ENCODE assay signal across 21 cellular contexts in genomic region chr7:50795831-50796230, GRCh38. TPM values are rescaled to one million over a fixed set of nuclear protein-coding genes. Genes with fewer than 3 reads are reported as not detected.
A peak's percentile ranks its signal among the peaks of the same experiment; 100 is the strongest.
DNase-seq lines count a peak whose midpoint lies in the region; ATAC-seq, FAIRE-seq and TF ChIP-seq lines count a peak whose summit lies in the region.
"Had no signal": no experiment of that assay in that cellular context is flagged by ENCODE, and none has a peak within 500 bp of the region (broad histone marks: within the 10 kb centered on the region; RNA-seq: fewer than 3 reads in every experiment).

No MANE protein-coding gene starts in this region.

- H3K4me3 ChIP-seq in AG10803 (ENCODE audit: low read length) (no peak overlapping the region), K562 (no peak overlapping the region), liver (ENCODE audit: low read depth in 1 of 3, low read length in 3 of 3) (no peak overlapping the region), gastrocnemius medialis (no peak overlapping the region)
- H3K4me3 ChIP-seq: skin epidermis, upper lobe of left lung had no signal

- in situ Hi-C loops in K562 (cut with MboI): no loop called here
- in situ Hi-C loops in gastrocnemius medialis (cut with MboI; ENCODE audit: low sequenced_read_pairs in 4 of 4): loop anchor here in 3 of 4 donors (25.0 kb wide), 2 partner anchors 266 to 334 kb away; partner anchors contain the start of gene FIGNL1 (in 2 of the 3)

- TF ChIP-seq RAD21 in K562 (CRISPR knock-in tag; conservative IDR thresholded peaks at IDR 0.05 in 1 of 2, IDR thresholded peaks at IDR 0.05 in 1 of 2) (no peak), liver (IDR thresholded peaks at IDR 0.05) (peak; percentile 52 to 67)

- no peak for FAIRE-seq in K562 (lab: Jason Lieb, UNC)
- FAIRE-seq: GM12891 had no signal

- WGBS in K562 (ENCODE audit: insufficient coverage, low coverage, missing lambda C conversion rate): 71% methylated on average over 5 of the region's 5 CpGs
- 97% methylated on average over 5 of the region's 5 CpGs for WGBS in liver

- intact Hi-C loops in K562 (cut with micrococcal nuclease) (no loop called here), gastrocnemius medialis (cut with DNase I; ENCODE audit: low total_unique reads) (loop anchor here (10.0 kb wide), 1 partner anchor 331 kb away; no protein-coding TSS in a partner anchor)
- intact Hi-C loops in activated CD4-positive, alpha-beta memory T cell treated with anti-CD3 and anti-CD28 coated beads for 36 hours (cut with micrococcal nuclease): no loop called here

- H3K9me3 ChIP-seq in K562 (replicated peaks; ENCODE audit: control insufficient read depth, insufficient read depth, low read depth, low read length): no peaks in the 10 kb centered on the region
- no peaks in the 10 kb centered on the region for H3K9me3 ChIP-seq in liver (ENCODE audit: control insufficient read depth in 4 of 4, low read length in 3 of 4)
- H3K9me3 ChIP-seq in gastrocnemius medialis: no peaks in the 10 kb centered on the region
- H3K9me3 ChIP-seq: upper lobe of left lung had no signal

- peaks cover 6% of the 10 kb centered on the region for H3K9me3 Mint-ChIP-seq in activated CD4-positive, alpha-beta memory T cell treated with anti-CD3 and anti-CD28 coated beads for 36 hours
- H3K9me3 Mint-ChIP-seq: effector memory CD8-positive, alpha-beta T cell had no signal

- no peak overlapping the region for H3K9ac ChIP-seq in K562 (ENCODE audit: insufficient read depth in 1 of 2, low read depth in 2 of 2, low read length in 2 of 2)
- no peak overlapping the region for H3K9ac ChIP-seq in liver (ENCODE audit: low read depth in 1 of 2, low read length in 2 of 2)

- no peak overlapping the region for H3K27ac Mint-ChIP-seq in activated CD4-positive, alpha-beta memory T cell treated with anti-CD3 and anti-CD28 coated beads for 36 hours
- H3K27ac Mint-ChIP-seq: effector memory CD8-positive, alpha-beta T cell; T-helper 17 cell had no signal

- H3K4me3 Mint-ChIP-seq in activated CD4-positive, alpha-beta memory T cell treated with anti-CD3 and anti-CD28 coated beads for 36 hours: no peak overlapping the region
- H3K4me3 Mint-ChIP-seq: effector memory CD8-positive, alpha-beta T cell; T-helper 17 cell had no signal

- TF ChIP-seq POLR2A in K562 (conservative IDR thresholded peaks at IDR 0.05): no peak
- no peak for TF ChIP-seq POLR2A in gastrocnemius medialis (IDR thresholded peaks at IDR 0.05)

- H3K27ac ChIP-seq in K562 (ENCODE audit: extremely low read depth, low read depth, low read length): no peak overlapping the region
- no peak overlapping the region for H3K27ac ChIP-seq in liver (ENCODE audit: low read depth in 1 of 2, low read length in 2 of 2)
- no peak overlapping the region for H3K27ac ChIP-seq in gastrocnemius medialis
- H3K27ac ChIP-seq: skin epidermis, upper lobe of left lung had no signal

- H3K36me3 ChIP-seq in K562 (ENCODE audit: control insufficient read depth, insufficient read depth, low read length) (peaks cover 5% of the 10 kb centered on the region; the same call in 1 of the 3 replicates), liver (ENCODE audit: control insufficient read depth in 4 of 4, insufficient read depth in 3 of 4, low read depth in 1 of 4, low read length in 3 of 4) (no peaks in the 10 kb centered on the region), gastrocnemius medialis (no peaks in the 10 kb centered on the region)
- H3K36me3 ChIP-seq: upper lobe of left lung had no signal

- no peak for TF ChIP-seq EP300 in K562 (IDR thresholded peaks at IDR 0.05; ENCODE audit: low read length)

- H2AFZ ChIP-seq in K562 (ENCODE audit: low read depth, low read length): peak overlapping the region; percentile 20; the same call in 1 of the 2 replicates

- no peak overlapping the region for H3K4me2 ChIP-seq in K562 (ENCODE audit: insufficient read depth, low read length)

- H4K20me1 ChIP-seq in K562 (replicated peaks; ENCODE audit: control insufficient read depth, insufficient read depth, low read length): no peaks in the 10 kb centered on the region; the same call in 1 of the 2 replicates

- peaks cover 14 to 17% of the 10 kb centered on the region in 2 experiments; a peak in 4 of 5 replicates for H3K4me1 ChIP-seq in K562 (replicated peaks in 1 of 2; ENCODE audit: control insufficient read depth in 2 of 2, insufficient read depth in 2 of 2, low read length in 2 of 2)
- peaks cover 1 to 16% (median 7%) of the 10 kb centered on the region in 4 donors for H3K4me1 ChIP-seq in liver (ENCODE audit: control insufficient read depth in 4 of 4, insufficient read depth in 4 of 4, low read length in 3 of 4)
- peaks cover 10 to 12% of the 10 kb centered on the region in 2 donors for H3K4me1 ChIP-seq in gastrocnemius medialis

- H3K4me1 Mint-ChIP-seq in activated CD4-positive, alpha-beta memory T cell treated with anti-CD3 and anti-CD28 coated beads for 36 hours (ENCODE audit: low read depth): peaks cover 7% of the 10 kb centered on the region

- DNase-seq in AG10803 (ENCODE audit: low read depth): no peak
- peak; percentile 40 for DNase-seq in HT-29 (ENCODE audit: low spot score)
- DNase-seq in K562 (ENCODE audit: extremely low read depth in 1 of 4, low spot score in 3 of 4): no peak
- no peak for DNase-seq in activated CD4-positive, alpha-beta memory T cell treated with anti-CD3 and anti-CD28 coated beads for 36 hours
- DNase-seq in iPS-NIHi11 (ENCODE audit: low spot score): no peak
- DNase-seq in gastrocnemius medialis: no peak
- DNase-seq: activated CD8-positive, alpha-beta memory T cell treated with anti-CD3 and anti-CD28 coated beads, Interleukin-2, amount 50 U/mL, for 4 hours; activated naive CD4-positive, alpha-beta T cell treated with anti-CD3 and anti-CD28 coated beads, Interleukin-2, amount 50 U/mL, for 16 hours; effector memory CD8-positive, alpha-beta T cell; foreskin melanocyte; KG1; NCI-H146; NCI-H345; nucleus accumbens; stimulated activated naive CD4-positive, alpha-beta T cell treated with Interleukin-2 at 50 U/mL for 16 hours; T-helper 17 cell had no signal

- POLR2A ChIA-PET in K562 (lab: Yijun Ruan, JAX): interaction anchor here (0.5 to 0.6 kb wide), 2 partner anchors 472 to 1041 kb away, joined by 3 read pairs; no protein-coding TSS in a partner anchor
- POLR2A ChIA-PET in activated CD4-positive, alpha-beta memory T cell treated with anti-CD3 and anti-CD28 coated beads for 36 hours (lab: Charles Lee): no interaction called here

- peaks cover 20% of the 10 kb centered on the region for H3K79me2 ChIP-seq in K562 (ENCODE audit: control insufficient read depth, insufficient read depth, low read length)

- TF ChIP-seq CTCF in AG10803 (conservative IDR thresholded peaks at IDR 0.05; ENCODE audit: low read length): peak; percentile 19
- TF ChIP-seq CTCF in K562 (IDR thresholded peaks at IDR 0.05 in 2 of 3, conservative IDR thresholded peaks at IDR 0.05 in 1 of 3; ENCODE audit: insufficient read depth in 2 of 3, low read depth in 1 of 3, low read length in 3 of 3): no peak; a peak in 1 of 6 replicates
- TF ChIP-seq CTCF in liver (IDR thresholded peaks at IDR 0.05; ENCODE audit: low read depth, low read length, missing input control): peak; percentile 22
- TF ChIP-seq CTCF in gastrocnemius medialis (IDR thresholded peaks at IDR 0.05 in 4 of 5, conservative IDR thresholded peaks at IDR 0.05 in 1 of 5): peak in 2 of 5 experiments; percentile 23 to 35

- CTCF ChIA-PET in K562 (lab: Yijun Ruan, JAX; ENCODE audit: low intra/inter-chr PET ratio): no interaction called here
- CTCF ChIA-PET in activated CD4-positive, alpha-beta memory T cell treated with anti-CD3 and anti-CD28 coated beads for 36 hours (lab: Charles Lee): interaction anchor here (1.0 kb wide), 1 partner anchor 365 kb away, joined by 5 read pairs; no protein-coding TSS in a partner anchor

- ATAC-seq in K562 (no peak), gastrocnemius medialis (no peak)
- ATAC-seq: activated CD4-positive, CD25-positive, alpha-beta regulatory T cell treated with anti-CD3 and anti-CD28 coated beads, Interleukin-2, amount 50 U/mL, for 24 hours; effector memory CD8-positive, alpha-beta T cell; T-helper 17 cell had no signal

- H3K27me3 ChIP-seq in K562 (ENCODE audit: control insufficient read depth in 2 of 2, insufficient read depth in 2 of 2, low read length in 2 of 2) (peaks cover 8 to 11% of the 10 kb centered on the region in 2 experiments; a peak in 3 of 5 replicates), liver (ENCODE audit: control insufficient read depth in 4 of 4, insufficient read depth in 4 of 4, low read length in 3 of 4) (no peaks in the 10 kb centered on the region), gastrocnemius medialis (no peaks in the 10 kb centered on the region)
- H3K27me3 ChIP-seq: upper lobe of left lung had no signal

- BruUV-seq in K562 (replicated peaks; lab: Mats Ljungman, UMichigan): no TSS peak

- peaks cover 25% of the 10 kb centered on the region for H3K27me3 Mint-ChIP-seq in activated CD4-positive, alpha-beta memory T cell treated with anti-CD3 and anti-CD28 coated beads for 36 hours

- H3K9me1 ChIP-seq in K562 (ENCODE audit: control insufficient read depth, insufficient read depth, low read length): no peaks in the 10 kb centered on the region

- no peaks in the 10 kb centered on the region for H3K36me3 Mint-ChIP-seq in activated CD4-positive, alpha-beta memory T cell treated with anti-CD3 and anti-CD28 coated beads for 36 hours

TF ChIP-seq in liver, 16 proteins besides CTCF, POLR2A, EP300 and RAD21 (continues in another document):
- no peak for TF ChIP-seq FOXA1 (IDR thresholded peaks at IDR 0.05)

RNA-seq across cellular contexts. Expression of gene GRB10, which starts 13.1 kb away (rescaled TPM):
- 6.6 and 9.0 TPM in 2 replicates for total RNA-seq in HT-29 (2014; rRNA removed; shearing (Covaris generic))
- total RNA-seq in K562 (2011; cell fraction: chromatin; rRNA removed; ENCODE audit: low replicate concordance): 155 and 246 TPM in 2 replicates
- 95.1 and 108 TPM in 2 replicates for total RNA-seq in K562 (2011; cell fraction: nucleolus; rRNA removed)
- 149 and 184 TPM in 2 replicates for total RNA-seq in K562 (2011; cell fraction: nucleoplasm; rRNA removed)
- 56.5 and 57.4 TPM in 2 replicates for total RNA-seq in K562 (2014; rRNA removed)
- total RNA-seq in K562 (2014; rRNA removed; fragmentation: Illumina TruSeq; extraction: Trizol): 43.4 and 44.0 TPM in 2 replicates
- 25.8 and 28.6 TPM in 2 replicates for total RNA-seq in K562 (2015; rRNA removed; fragmentation: Illumina TruSeq; extraction: Trizol)
- 77.7 and 88.5 TPM in 2 replicates for total RNA-seq in K562 (2021)
- polyA plus RNA-seq in K562 (2011; rRNA removed): 26.9 and 28.0 TPM in 2 replicates
- 24.2 and 25.9 TPM in 2 replicates for polyA plus RNA-seq in K562 (2011; cell fraction: cytosol; rRNA removed)
- 56.8 and 69.8 TPM in 2 replicates for polyA plus RNA-seq in K562 (2011; cell fraction: nucleus; rRNA removed)
- polyA plus RNA-seq in K562 (2012): 33.8 and 79.4 TPM in 2 replicates
- polyA plus RNA-seq in K562 (2014; fragmentation: Illumina TruSeq; extraction: Trizol): 48.1 and 49.0 TPM in 2 replicates
- polyA plus RNA-seq in K562 (2014; fragmentation: Nextera tagmentation; extraction: Ambion mirVana): 1 to 10 TPM; 8.9 to 9.9 TPM
- 39.0 and 40.7 TPM in 2 replicates for polyA plus RNA-seq in K562 (2014; rRNA removed)
- 62.8 and 74.1 TPM in 2 replicates for polyA minus RNA-seq in K562 (2011; rRNA and poly(A)+ RNA removed)
- 35.8 and 51.6 TPM in 2 replicates for polyA minus RNA-seq in K562 (2011; cell fraction: cytosol; rRNA and poly(A)+ RNA removed)
- 75.0 and 114 TPM in 2 replicates for polyA minus RNA-seq in K562 (2011; cell fraction: nucleus; rRNA and poly(A)+ RNA removed)
- 10 to 100 TPM; 19.6 to 53.1 TPM for total RNA-seq in liver
- 10 to 100 TPM; 10.7 to 15.4 TPM for polyA plus RNA-seq in liver
- 1 to 10 TPM; 8.4 to 9.9 TPM for total RNA-seq in activated CD4-positive, alpha-beta memory T cell treated with anti-CD3 and anti-CD28 coated beads for 36 hours
- total RNA-seq in gastrocnemius medialis: 10 to 100 TPM; 40.4 to 88.6 (median 61.1) TPM

Comparison
In these comparisons a context has a peak if more than half of its experiments do, and no peak if none do; other contexts are left out.
1. CTCF ChIP-seq: peak in AG10803 (single experiment) and liver (single experiment); none in K562 (0 of 3).